ENCODE assay signal across 9 cellular contexts in the genomic region with DNA sequence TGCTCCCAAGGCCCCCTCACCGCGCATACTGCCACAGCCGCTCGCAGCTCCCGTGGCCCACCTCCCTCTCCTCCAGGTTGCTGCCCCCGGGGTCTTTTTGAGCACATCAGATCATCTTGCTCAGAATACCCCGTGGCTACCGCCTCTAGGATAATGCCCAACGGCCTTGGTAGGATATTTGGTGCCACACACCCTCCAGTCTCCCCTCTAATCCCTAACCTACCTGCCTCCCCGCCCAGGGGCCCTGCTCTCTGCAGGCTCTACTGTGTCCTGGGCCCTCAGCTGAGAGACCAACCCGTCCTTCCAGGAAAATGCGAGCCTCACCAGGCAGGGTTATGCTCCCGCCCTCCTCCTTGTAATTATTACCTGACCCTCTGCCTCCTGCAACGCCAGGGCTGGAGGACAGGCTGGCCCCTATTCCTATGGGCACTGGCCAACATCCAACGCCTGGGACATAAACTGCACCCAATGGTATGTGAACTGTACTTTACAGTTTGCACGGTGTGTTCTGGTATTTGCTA. TPM values are rescaled to one million over a fixed set of nuclear protein-coding genes. Genes with fewer than 3 reads are reported as not detected.
A peak's percentile ranks its signal among the peaks of the same experiment; 100 is the strongest.
DNase-seq lines count a peak whose midpoint lies in the region; ATAC-seq and TF ChIP-seq lines count a peak whose summit lies in the region.
"Had no signal": no experiment of that assay in that cellular context is flagged by ENCODE, and none has a peak within 500 bp of the region (broad histone marks: within the 10 kb centered on the region; RNA-seq: fewer than 3 reads in every experiment).

No MANE protein-coding gene starts in this region.

- H3K27me3 ChIP-seq in SJSA1 (replicated peaks) (no peaks in the 10 kb centered on the region), esophagus squamous epithelium (peaks cover 0 to 29% (median 0%) of the 10 kb centered on the region in 4 donors), HAP-1 (ENCODE audit: low read depth) (no peaks in the 10 kb centered on the region)

- H3K4me1 ChIP-seq in SJSA1 (replicated peaks) (peaks cover 50% of the 10 kb centered on the region), esophagus squamous epithelium (peaks cover 20 to 45% (median 21%) of the 10 kb centered on the region in 3 donors), HAP-1 (peaks cover 15% of the 10 kb centered on the region)

- peaks cover 30% of the 10 kb centered on the region for H3K36me3 ChIP-seq in SJSA1
- H3K36me3 ChIP-seq in esophagus squamous epithelium, result no peaks in the 10 kb centered on the region
- H3K36me3 ChIP-seq in HAP-1 (replicated peaks), result 0 out of 2 replicates have a peak, but pooled peaks cover 5% of the 10 kb centered on the region

- intact Hi-C loops in esophagus squamous epithelium (cut with DNase I), result no loop called here

- in situ Hi-C loops in GM13976 (cut with MboI; ENCODE audit: low sequenced_read_pairs, unreplicated experiment) (no loop called here), HAP-1 (cut with MboI; ENCODE audit: low sequenced_read_pairs) (loop anchor here (5.0 kb wide), 1 partner anchor 288 kb away; no protein-coding TSS in a partner anchor)

- TF ChIP-seq POLR2A in esophagus squamous epithelium (IDR thresholded peaks at IDR 0.05), result no peak

- TF ChIP-seq CTCF in GM13976 (IDR thresholded peaks at IDR 0.05; ENCODE audit: borderline replicate concordance, control extremely low read depth, extremely low read depth, insufficient read depth, missing control alignments) (no peak), esophagus squamous epithelium (IDR thresholded peaks at IDR 0.05) (no peak)

- DNase-seq in GM13976 (ENCODE audit: low spot score) (peak; percentile 26), SJSA1 (ENCODE audit: low read depth in 1 of 2, low spot score in 2 of 2) (no peak), esophagus squamous epithelium (lab: John Stamatoyannopoulos, UW) (no peak), renal cortical epithelial cell (ENCODE audit: low read depth) (peak; percentile 54), NCI-H2196 treated with DMSO at 0.1 percent for 48 hours (lab: John Stamatoyannopoulos, UW; ENCODE audit: unreplicated experiment) (no peak), HAP-1 (ENCODE audit: low spot score in 2 of 2) (no peak)
- DNase-seq: activated CD4-positive, alpha-beta T cell treated with anti-CD3 and anti-CD28 coated beads, Interleukin-2, amount 50 U/mL, for 48 hours had no signal

- 0 out of 2 replicates have a peak, but pooled peaks cover 2% of the 10 kb centered on the region for H3K9me3 ChIP-seq in SJSA1 (replicated peaks)
- H3K9me3 ChIP-seq in esophagus squamous epithelium, result no peaks in the 10 kb centered on the region
- H3K9me3 ChIP-seq in HAP-1, result no peaks in the 10 kb centered on the region

- ATAC-seq in GM21528 (IDR thresholded peaks at IDR 0.05; ENCODE audit: low FRiP score, unreplicated experiment) (no peak), GM18861 (IDR thresholded peaks at IDR 0.05; ENCODE audit: unreplicated experiment) (no peak)

- WGBS in esophagus squamous epithelium, 2 donors, result 63 to 64% methylated on average over 12 to 14 of the region's 16 CpGs

- H3K27ac ChIP-seq in SJSA1 (peak overlapping the region; percentile 43; the same call in 1 of the 2 replicates), esophagus squamous epithelium (peak overlapping the region; percentile 87 to 95 (median 92))

- H3K4me3 ChIP-seq in SJSA1 (no peak overlapping the region; the same call in 1 of the 2 replicates), esophagus squamous epithelium (peak overlapping the region in 3 of 4 donors; percentile 67 to 88 (median 74)), HAP-1 (no peak overlapping the region)

RNA-seq across cellular contexts. Expression of a gene that starts 1.5 kb away (rescaled TPM):
- 36.7 and 47.7 TPM in 2 replicates for total RNA-seq in SJSA1 (2014; rRNA removed; shearing (Covaris generic))
- total RNA-seq in esophagus squamous epithelium, result 10 to 100 TPM in 1 of 4 donors, 1 to 10 TPM in 3; 6.5 to 16.4 (median 7.9) TPM
- 35.6 and 107 TPM in 2 replicates for total RNA-seq in renal cortical epithelial cell

Comparison
In these comparisons a context has a peak if more than half of its experiments do, and no peak if none do; other contexts are left out.
1. DNase-seq: peak in GM13976 (single experiment) and renal cortical epithelial cell (single experiment); none in SJSA1 (0 of 2), esophagus squamous epithelium (single experiment), NCI-H2196 treated with DMSO at 0.1 percent for 48 hours (single experiment) and HAP-1 (0 of 2).
2. H3K4me3 ChIP-seq: peak in esophagus squamous epithelium (3 of 4); none in SJSA1 (single experiment) and HAP-1 (single experiment).